9 cellular contexts compared by ENCODE assay signal in genomic region chr19:50333737-50334617, GRCh38. TPM values are rescaled to one million over a fixed set of nuclear protein-coding genes. Genes with fewer than 3 reads are reported as not detected.
A peak's percentile ranks its signal among the peaks of the same experiment; 100 is the strongest.
DNase-seq lines count a peak whose midpoint lies in the region; ATAC-seq and TF ChIP-seq lines count a peak whose summit lies in the region.
"Had no signal": no experiment of that assay in that cellular context is flagged by ENCODE, and none has a peak within 500 bp of the region (broad histone marks: within the 10 kb centered on the region; RNA-seq: fewer than 3 reads in every experiment).

No MANE protein-coding gene starts in this region.

- peak overlapping the region in 3 of 4 experiments; percentile 7 to 70 (median 42) for H3K4me3 ChIP-seq in fibroblast of lung (replicated peaks in 1 of 4; ENCODE audit: control extremely low read depth in 1 of 4, insufficient read depth in 1 of 4, low read depth in 3 of 4, low read length in 4 of 4)
- H3K4me3 ChIP-seq in neural cell (ENCODE audit: low read length): peak overlapping the region; percentile 86
- peak overlapping the region; percentile 71 to 78 (median 73) for H3K4me3 ChIP-seq in subcutaneous abdominal adipose tissue (ENCODE audit: low read depth in 1 of 5, low read length in 5 of 5)
- H3K4me3 ChIP-seq: BLaER1 had no signal

- no peak for TF ChIP-seq EP300 in neural cell (conservative IDR thresholded peaks at IDR 0.05; ENCODE audit: poor library complexity, severe bottlenecking)

- H3K9ac ChIP-seq in fibroblast of lung (ENCODE audit: insufficient read depth, low read length): no peak overlapping the region
- peak overlapping the region; percentile 67 for H3K9ac ChIP-seq in neural cell (ENCODE audit: low read length)
- H3K9ac ChIP-seq in subcutaneous abdominal adipose tissue (ENCODE audit: low read length in 5 of 5): peak overlapping the region in 2 of 5 donors; percentile 59
- H3K9ac ChIP-seq: BLaER1 had no signal

- no peaks in the 10 kb centered on the region for H3K9me3 ChIP-seq in fibroblast of lung (ENCODE audit: control insufficient read depth, insufficient read depth, low read depth, low read length)
- H3K9me3 ChIP-seq in neural cell (ENCODE audit: low read length): no peaks in the 10 kb centered on the region
- no peaks in the 10 kb centered on the region for H3K9me3 ChIP-seq in subcutaneous abdominal adipose tissue (ENCODE audit: control insufficient read depth in 5 of 5, low read length in 5 of 5)

- DNase-seq in NCI-H1436 (lab: John Stamatoyannopoulos, UW) (peak; percentile 46), NCI-H1436 treated with DMSO at 0.1 percent for 48 hours (lab: John Stamatoyannopoulos, UW) (no peak), NCI-H526 treated with DMSO at 0.1 percent for 48 hours (lab: John Stamatoyannopoulos, UW) (peak; percentile 91), activated T-cell treated with anti-CD3 and anti-CD28 coated beads for 48 hours (ENCODE audit: low read depth) (peak; percentile 83), fibroblast of lung (ENCODE audit: low read depth in 2 of 2) (no peak)

- peak; percentile 18 for ATAC-seq in HG02852 (IDR thresholded peaks at IDR 0.05; ENCODE audit: unreplicated experiment)

- H3K27ac ChIP-seq in fibroblast of lung (ENCODE audit: insufficient read depth, low read length) (no peak overlapping the region), neural cell (ENCODE audit: low read length) (peak overlapping the region; percentile 79), subcutaneous abdominal adipose tissue (ENCODE audit: low read depth, low read length) (no peak overlapping the region)
- H3K27ac ChIP-seq: BLaER1 had no signal

- TF ChIP-seq CTCF in fibroblast of lung (conservative IDR thresholded peaks at IDR 0.05 in 1 of 2, IDR thresholded peaks at IDR 0.05 in 1 of 2; ENCODE audit: low read depth in 1 of 2, low read length in 2 of 2) (no peak), neural cell (IDR thresholded peaks at IDR 0.05; ENCODE audit: poor library complexity, severe bottlenecking) (no peak)

- H3K4me2 ChIP-seq in fibroblast of lung (ENCODE audit: extremely low read depth, insufficient read depth, low read length) (peak overlapping the region; percentile 85), neural cell (ENCODE audit: low read length) (no peak overlapping the region)
- H3K4me2 ChIP-seq: BLaER1 had no signal

- no peak for TF ChIP-seq RAD21 in neural cell (conservative IDR thresholded peaks at IDR 0.05)

- H3K9me2 ChIP-seq in neural cell (ENCODE audit: insufficient read depth, low read length): no peaks in the 10 kb centered on the region

- H3K4me1 ChIP-seq in fibroblast of lung (ENCODE audit: control insufficient read depth, extremely low read depth, insufficient read depth, low read length): no peaks in the 10 kb centered on the region
- H3K4me1 ChIP-seq in subcutaneous abdominal adipose tissue (ENCODE audit: control insufficient read depth in 5 of 5, insufficient read depth in 5 of 5, low read length in 5 of 5): peaks cover 3 to 42% (median 29%) of the 10 kb centered on the region in 5 donors

- no peaks in the 10 kb centered on the region for H4K20me1 ChIP-seq in fibroblast of lung (ENCODE audit: control insufficient read depth, extremely low read depth, insufficient read depth, low read length)
- H4K20me1 ChIP-seq in neural cell (ENCODE audit: insufficient read depth): no peaks in the 10 kb centered on the region
- H4K20me1 ChIP-seq: BLaER1 had no signal

- H2AFZ ChIP-seq in fibroblast of lung (ENCODE audit: low read length): peak overlapping the region; percentile 7
- H2AFZ ChIP-seq in neural cell (ENCODE audit: low read depth, low read length): peak overlapping the region; percentile 58

- H3K79me2 ChIP-seq in fibroblast of lung (ENCODE audit: control insufficient read depth, insufficient read depth, low read length): no peaks in the 10 kb centered on the region
- H3K79me2 ChIP-seq in neural cell (replicated peaks; ENCODE audit: insufficient read depth, low read length): no peaks in the 10 kb centered on the region

- no peaks in the 10 kb centered on the region for H3F3A ChIP-seq in neural cell (ENCODE audit: insufficient read depth, low read length, poor library complexity, severe bottlenecking)

- H3K27me3 ChIP-seq in fibroblast of lung (ENCODE audit: control insufficient read depth, insufficient read depth, low read length) (peaks cover 13% of the 10 kb centered on the region), neural cell (ENCODE audit: insufficient read depth, low read depth, low read length) (no peaks in the 10 kb centered on the region), subcutaneous abdominal adipose tissue (ENCODE audit: control insufficient read depth in 5 of 5, insufficient read depth in 4 of 5, low read length in 5 of 5) (peaks cover 12 to 41% (median 30%) of the 10 kb centered on the region in 5 donors)

- H3K36me3 ChIP-seq in fibroblast of lung (ENCODE audit: control insufficient read depth, insufficient read depth, low read length): no peaks in the 10 kb centered on the region
- H3K36me3 ChIP-seq in neural cell (ENCODE audit: insufficient read depth, low read length): no peaks in the 10 kb centered on the region
- H3K36me3 ChIP-seq in subcutaneous abdominal adipose tissue (ENCODE audit: control insufficient read depth in 5 of 5, insufficient read depth in 5 of 5, low read length in 5 of 5): no peaks in the 10 kb centered on the region
- H3K36me3 ChIP-seq: BLaER1 had no signal

TF ChIP-seq in neural cell, 6 proteins besides CTCF, POLR2A, EP300 and RAD21:
- TF ChIP-seq POLR2AphosphoS5 (IDR thresholded peaks at IDR 0.05): peak; percentile 81
- no peak for TF ChIP-seq TAF1 (IDR thresholded peaks at IDR 0.05; ENCODE audit: low read depth)

RNA-seq across cellular contexts. Expression of gene KCNC3, which starts 4.8 kb away (rescaled TPM):
- under 0.01 TPM in 1 of 2 replicates, not detected in the other for total RNA-seq in fibroblast of lung
- polyA plus RNA-seq in fibroblast of lung (0.01 TPM in 2 replicates), neural cell (0.97 and 1.1 TPM in 2 replicates)
- polyA plus RNA-seq in fibroblast of lung (2012): 0.03 and 0.13 TPM in 2 replicates
- polyA minus RNA-seq in fibroblast of lung (ENCODE audit: low replicate concordance) (not detected in 2 replicates), neural cell (3.8 and 4.1 TPM in 2 replicates)

RNA-seq across cellular contexts. Expression of gene NAPSA, which starts 31.5 kb away (rescaled TPM):
- total RNA-seq in fibroblast of lung: under 0.01 and 0.17 TPM in 2 replicates
- polyA plus RNA-seq in fibroblast of lung: 0.03 and 0.15 TPM in 2 replicates
- 0.05 and 0.06 TPM in 2 replicates for polyA plus RNA-seq in fibroblast of lung (2012)
- polyA minus RNA-seq in fibroblast of lung (ENCODE audit: low replicate concordance): not detected in 2 replicates
- polyA plus RNA-seq in neural cell: 2.2 TPM in 1 of 2 replicates, not detected in the other
- not detected in 2 replicates for polyA minus RNA-seq in neural cell

RNA-seq across cellular contexts. Expression of gene NR1H2, which starts 42.3 kb away (rescaled TPM):
- 75.5 and 82.4 TPM in 2 replicates for total RNA-seq in fibroblast of lung
- polyA plus RNA-seq in fibroblast of lung: 30.3 and 30.4 TPM in 2 replicates
- 48.3 and 49.2 TPM in 2 replicates for polyA plus RNA-seq in fibroblast of lung (2012)
- polyA minus RNA-seq in fibroblast of lung (ENCODE audit: low replicate concordance): 55.8 and 59.2 TPM in 2 replicates
- 18.5 and 27.7 TPM in 2 replicates for polyA plus RNA-seq in neural cell
- 16.7 and 20.7 TPM in 2 replicates for polyA minus RNA-seq in neural cell

RNA-seq across cellular contexts. Expression of gene POLD1, which starts 50.2 kb away (rescaled TPM):
- total RNA-seq in fibroblast of lung: 16.4 and 23.6 TPM in 2 replicates
- polyA plus RNA-seq in fibroblast of lung: 4.0 and 10.1 TPM in 2 replicates
- polyA plus RNA-seq in fibroblast of lung (2012): 9.7 and 28.7 TPM in 2 replicates
- 14.4 and 25.1 TPM in 2 replicates for polyA minus RNA-seq in fibroblast of lung (ENCODE audit: low replicate concordance)
- polyA plus RNA-seq in neural cell: 13.1 and 20.2 TPM in 2 replicates
- polyA minus RNA-seq in neural cell: 9.4 and 14.1 TPM in 2 replicates

Comparison
In these comparisons a context has a peak if more than half of its experiments do, and no peak if none do; other contexts are left out.
1. DNase-seq: peak in NCI-H1436 (single experiment), NCI-H526 treated with DMSO at 0.1 percent for 48 hours (single experiment) and activated T-cell treated with anti-CD3 and anti-CD28 coated beads for 48 hours (single experiment); none in NCI-H1436 treated with DMSO at 0.1 percent for 48 hours (single experiment) and fibroblast of lung (0 of 2).
2. Peak in every context shown above with its lines, with median percentiles within 50 percentile points of each other: H3K4me3 ChIP-seq.